ENCODE assay signal across 1 cellular context in genomic region chr17:7394452-7395191, GRCh38.
A peak's percentile ranks its signal among the peaks of the same experiment; 100 is the strongest.
TF ChIP-seq lines count a peak whose summit lies in the region.

Gene PLSCR3, minus strand, starts transcription at chr17:7394525. Its CDS starts 415 bp downstream, at chr17:7394110.

TF ChIP-seq in HepG2, 621 proteins besides CTCF, POLR2A, EP300 and RAD21 (continued from another document and continues in another):
- TF ChIP-seq BCLAF1 (IDR thresholded peaks at IDR 0.05) (no peak), IRF1 (CRISPR knock-in tag; IDR thresholded peaks at IDR 0.05; ENCODE audit: low read depth) (no peak), HINFP (CRISPR knock-in tag; IDR thresholded peaks at IDR 0.05; ENCODE audit: low read depth) (no peak; the same call in 1 of the 2 replicates), SCMH1 (CRISPR knock-in tag; IDR thresholded peaks at IDR 0.05; ENCODE audit: borderline replicate concordance) (no peak), ZNF761 (CRISPR knock-in tag; conservative IDR thresholded peaks at IDR 0.05) (no peak), ZNF850 (CRISPR knock-in tag; conservative IDR thresholded peaks at IDR 0.05) (no peak), PRMT3 (CRISPR knock-in tag; IDR thresholded peaks at IDR 0.05; ENCODE audit: borderline replicate concordance, low read depth) (no peak), ZNF34 (CRISPR knock-in tag; IDR thresholded peaks at IDR 0.05; ENCODE audit: borderline replicate concordance) (no peak), SRSF9 (IDR thresholded peaks at IDR 0.05; ENCODE audit: borderline replicate concordance, insufficient read depth, low read depth, low read length, poor library complexity, severe bottlenecking) (no peak), ZNF18 (CRISPR knock-in tag; IDR thresholded peaks at IDR 0.05; ENCODE audit: insufficient replicate concordance) (no peak), MAX (IDR thresholded peaks at IDR 0.05) (peak; percentile 77), ZSCAN31 (CRISPR knock-in tag; IDR thresholded peaks at IDR 0.05; ENCODE audit: low read depth) (peak; percentile 82), CAMTA2 (CRISPR knock-in tag; IDR thresholded peaks at IDR 0.05; ENCODE audit: borderline replicate concordance) (no peak), SRY (CRISPR knock-in tag; IDR thresholded peaks at IDR 0.05) (no peak; the same call in 1 of the 2 replicates), RBAK (CRISPR knock-in tag; IDR thresholded peaks at IDR 0.05) (no peak), FOXA3 (CRISPR knock-in tag; IDR thresholded peaks at IDR 0.05) (no peak), RBM22 (optimal IDR thresholded peaks at IDR 0.05; ENCODE audit: low read length) (no peak), KLF6 (CRISPR knock-in tag; IDR thresholded peaks at IDR 0.05) (peak; percentile 61; the same call in 1 of the 2 replicates), ZNF280D (CRISPR knock-in tag; IDR thresholded peaks at IDR 0.05) (0 out of 2 replicates have a peak, but pooled peaks have one; percentile 56), ZNF260 (CRISPR knock-in tag; IDR thresholded peaks at IDR 0.05; ENCODE audit: borderline replicate concordance, low read depth) (no peak), PHF5A (CRISPR knock-in tag; IDR thresholded peaks at IDR 0.05; ENCODE audit: low read depth, unreplicated experiment) (peak; percentile 28), CREB3 (CRISPR knock-in tag; IDR thresholded peaks at IDR 0.05) (peak; percentile 79; the same call in 1 of the 2 replicates), YEATS4 (CRISPR knock-in tag; IDR thresholded peaks at IDR 0.05; ENCODE audit: borderline replicate concordance) (peak; percentile 78; the same call in 1 of the 2 replicates), ZBTB14 (CRISPR knock-in tag; IDR thresholded peaks at IDR 0.05) (no peak), ZBTB20 (CRISPR knock-in tag; IDR thresholded peaks at IDR 0.05; ENCODE audit: borderline replicate concordance, low read depth) (0 out of 2 replicates have a peak, but pooled peaks have one; percentile 55), TEAD3 (CRISPR knock-in tag; optimal IDR thresholded peaks at IDR 0.05; ENCODE audit: borderline replicate concordance) (no peak), PCBP1 (IDR thresholded peaks at IDR 0.05; ENCODE audit: borderline replicate concordance, low read depth, low read length) (no peak), FOXO1 (CRISPR knock-in tag; IDR thresholded peaks at IDR 0.05) (no peak; the same call in 1 of the 2 replicates), PLRG1 (conservative IDR thresholded peaks at IDR 0.05) (no peak), ZNF142 (CRISPR knock-in tag; IDR thresholded peaks at IDR 0.05) (peak; percentile 70; the same call in 1 of the 2 replicates), NFE2L2 (IDR thresholded peaks at IDR 0.05; ENCODE audit: low read length) (no peak), WIZ (CRISPR knock-in tag; IDR thresholded peaks at IDR 0.05) (0 out of 2 replicates have a peak, but pooled peaks have one; percentile 20), NCOA5 (CRISPR knock-in tag; IDR thresholded peaks at IDR 0.05) (no peak), CSRNP2 (CRISPR knock-in tag; conservative IDR thresholded peaks at IDR 0.05; ENCODE audit: low read depth) (no peak), E2F5 (CRISPR knock-in tag; conservative IDR thresholded peaks at IDR 0.05) (no peak), ZSCAN9 (CRISPR knock-in tag; IDR thresholded peaks at IDR 0.05; ENCODE audit: borderline replicate concordance) (no peak)
